ENCODE assay signal across 9 cellular contexts in genomic region chrX:10725071-10725470, GRCh38.
DNase-seq lines count a peak whose midpoint lies in the region; ATAC-seq and TF ChIP-seq lines count a peak whose summit lies in the region.
"Had no signal": no experiment of that assay in that cellular context is flagged by ENCODE, and none has a peak within 500 bp of the region (broad histone marks: within the 10 kb centered on the region; RNA-seq: fewer than 3 reads in every experiment).

No MANE protein-coding gene starts in this region.

- H3K36me3 ChIP-seq in WERI-Rb-1 = no peaks in the 10 kb centered on the region
- H3K36me3 ChIP-seq: heart right ventricle had no signal

- H3K4me3 Mint-ChIP-seq in mesothelial cell of epicardium = no peak overlapping the region

- peak; percentile 30 for TF ChIP-seq CTCF in WERI-Rb-1 (IDR thresholded peaks at IDR 0.05; ENCODE audit: low read depth, low read length)
- peak; percentile 72 for TF ChIP-seq CTCF in mesothelial cell of epicardium (IDR thresholded peaks at IDR 0.05; ENCODE audit: unreplicated experiment)

- no peaks in the 10 kb centered on the region for H3K27me3 Mint-ChIP-seq in mesothelial cell of epicardium (ENCODE audit: low read depth)

- H3K36me3 Mint-ChIP-seq in mesothelial cell of epicardium = no peaks in the 10 kb centered on the region

- H3K27ac Mint-ChIP-seq in mesothelial cell of epicardium = no peak overlapping the region

- no peak overlapping the region for H3K4me3 ChIP-seq in WERI-Rb-1 (ENCODE audit: low read depth, low read length)
- H3K4me3 ChIP-seq: heart right ventricle had no signal

- no peaks in the 10 kb centered on the region for H3K9me3 ChIP-seq in WERI-Rb-1 (ENCODE audit: severe bottlenecking)
- H3K9me3 ChIP-seq: heart right ventricle had no signal

- H3K27me3 ChIP-seq in WERI-Rb-1 (ENCODE audit: insufficient read depth, low read depth, severe bottlenecking) = peaks cover 12% of the 10 kb centered on the region
- H3K27me3 ChIP-seq: heart right ventricle had no signal

- ATAC-seq in HG03342 (IDR thresholded peaks at IDR 0.05; ENCODE audit: unreplicated experiment) = peak; percentile 66
- ATAC-seq: heart right ventricle had no signal

- peak; percentile 2 for DNase-seq in NCI-H146 (lab: John Stamatoyannopoulos, UW)
- no peak for DNase-seq in NCI-H146 treated with DMSO at 0.1 percent for 48 hours (lab: John Stamatoyannopoulos, UW; ENCODE audit: unreplicated experiment)
- DNase-seq in WERI-Rb-1 = no peak
- DNase-seq in mesothelial cell of epicardium (ENCODE audit: low spot score in 2 of 2, unreplicated experiment in 2 of 2) = no peak
- no peak for DNase-seq in NCI-H82 (lab: John Stamatoyannopoulos, UW)
- no peak for DNase-seq in inferior parietal cortex (ENCODE audit: extremely low spot score)
- DNase-seq in activated T-cell treated with anti-CD3 and anti-CD28 coated beads, Interleukin-2, amount 50 U/mL, for 48 hours = no peak
- DNase-seq: heart right ventricle had no signal

- peaks cover 7% of the 10 kb centered on the region for H3K9me3 Mint-ChIP-seq in mesothelial cell of epicardium

- H3K27ac ChIP-seq in WERI-Rb-1 = no peak overlapping the region
- H3K27ac ChIP-seq: heart right ventricle had no signal

- H3K4me1 Mint-ChIP-seq in mesothelial cell of epicardium = peaks cover 19% of the 10 kb centered on the region
